8 cellular contexts compared by ENCODE assay signal in the genomic region with DNA sequence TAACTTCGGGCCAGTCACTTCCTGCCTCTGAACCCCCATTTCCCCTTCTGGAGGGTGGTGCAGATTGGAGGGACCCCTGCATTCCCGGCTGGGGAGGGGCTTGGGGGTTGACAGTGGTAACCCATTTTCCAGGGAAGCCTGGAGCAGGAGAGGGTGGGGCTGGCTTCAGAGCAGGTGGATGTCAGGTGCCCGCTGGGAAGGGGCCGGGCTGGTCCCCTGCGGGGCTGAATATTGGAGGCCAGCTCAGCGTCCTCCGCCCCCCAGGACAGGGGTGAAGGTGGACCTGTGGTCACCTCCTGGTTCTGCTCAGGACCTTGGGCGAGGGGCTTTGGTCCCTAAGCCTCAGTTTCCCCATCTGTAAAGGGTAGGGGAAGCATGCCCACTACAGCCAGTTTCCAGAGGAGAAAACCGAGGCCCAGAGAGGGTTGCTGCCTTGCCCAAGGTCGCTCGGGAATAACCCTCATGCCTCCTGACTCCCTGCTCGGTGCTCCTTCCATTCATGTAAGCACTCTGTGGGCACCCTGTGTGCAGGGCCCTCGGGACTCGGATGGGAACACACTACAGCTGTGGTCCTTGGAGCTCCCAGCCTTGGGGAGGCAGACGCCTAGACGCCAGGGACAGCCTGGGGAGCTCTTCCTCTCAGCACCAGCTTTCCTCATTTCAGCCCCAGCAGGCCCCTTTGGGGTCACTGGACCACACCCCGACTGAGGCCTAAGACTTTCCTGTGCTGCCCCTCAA.
A peak's percentile ranks its signal among the peaks of the same experiment; 100 is the strongest.
DNase-seq lines count a peak whose midpoint lies in the region; ATAC-seq and TF ChIP-seq lines count a peak whose summit lies in the region.

No MANE protein-coding gene starts in this region.

- H3K27ac ChIP-seq in muscle layer of duodenum (ENCODE audit: low read length) = no peak overlapping the region

- H3K36me3 ChIP-seq in muscle layer of duodenum (ENCODE audit: control insufficient read depth in 1 of 2, insufficient read depth in 2 of 2, low read length in 2 of 2) = peaks cover 15 to 34% of the 10 kb centered on the region in 2 donors

- DNase-seq in AG09309 (ENCODE audit: low read depth) = no peak
- DNase-seq in central memory CD8-positive, alpha-beta T cell (ENCODE audit: low spot score in 2 of 2) = no peak
- DNase-seq in NAMALWA (ENCODE audit: low spot score) = no peak
- DNase-seq in NCI-H1105 treated with DMSO at 0.1 percent for 48 hours (lab: John Stamatoyannopoulos, UW) = no peak
- no peak for DNase-seq in NCI-H128 (lab: John Stamatoyannopoulos, UW; ENCODE audit: unreplicated experiment)
- no peak for DNase-seq in epidermal melanocyte (ENCODE audit: insufficient read length, low spot score)

- H3K9me3 Mint-ChIP-seq in central memory CD8-positive, alpha-beta T cell = peaks cover 12% of the 10 kb centered on the region

- peaks cover 19% of the 10 kb centered on the region for H3K4me1 Mint-ChIP-seq in central memory CD8-positive, alpha-beta T cell

- H3K27me3 ChIP-seq in muscle layer of duodenum (ENCODE audit: low read depth, low read length) = no peaks in the 10 kb centered on the region

- peak overlapping the region; percentile 80 for H3K27ac Mint-ChIP-seq in central memory CD8-positive, alpha-beta T cell (ENCODE audit: low read depth)

- H3K9me3 ChIP-seq in muscle layer of duodenum (ENCODE audit: control insufficient read depth in 1 of 2, low read length in 2 of 2) = no peaks in the 10 kb centered on the region

- H3K4me3 Mint-ChIP-seq in central memory CD8-positive, alpha-beta T cell = peak overlapping the region; percentile 92

- H3K4me1 ChIP-seq in muscle layer of duodenum (ENCODE audit: control insufficient read depth in 1 of 2, insufficient read depth in 2 of 2, low read length in 2 of 2) = peaks cover 0 to 21% of the 10 kb centered on the region in 2 donors

- H3K4me3 ChIP-seq in AG09309 (ENCODE audit: control insufficient read depth, low read depth, low read length) (peak overlapping the region; percentile 91), muscle layer of duodenum (ENCODE audit: low read depth in 1 of 2, low read length in 2 of 2) (peak overlapping the region; percentile 83 to 96)

- no peaks in the 10 kb centered on the region for H3K27me3 Mint-ChIP-seq in central memory CD8-positive, alpha-beta T cell

- no peak for TF ChIP-seq CTCF in AG09309 (IDR thresholded peaks at IDR 0.05; ENCODE audit: control insufficient read depth, insufficient read depth, low read depth, low read length, missing control alignments)

- H3K36me3 Mint-ChIP-seq in central memory CD8-positive, alpha-beta T cell (ENCODE audit: insufficient read depth) = peaks cover 26% of the 10 kb centered on the region

- ATAC-seq in HG03460 (IDR thresholded peaks at IDR 0.05; ENCODE audit: unreplicated experiment) = peak; percentile 5
- no peak for ATAC-seq in central memory CD8-positive, alpha-beta T cell (replicated peaks; ENCODE audit: extremely low read depth, poor library complexity, severe bottlenecking)
